Comparison of ENCODE assay signal across 22 cellular contexts in the genomic region with DNA sequence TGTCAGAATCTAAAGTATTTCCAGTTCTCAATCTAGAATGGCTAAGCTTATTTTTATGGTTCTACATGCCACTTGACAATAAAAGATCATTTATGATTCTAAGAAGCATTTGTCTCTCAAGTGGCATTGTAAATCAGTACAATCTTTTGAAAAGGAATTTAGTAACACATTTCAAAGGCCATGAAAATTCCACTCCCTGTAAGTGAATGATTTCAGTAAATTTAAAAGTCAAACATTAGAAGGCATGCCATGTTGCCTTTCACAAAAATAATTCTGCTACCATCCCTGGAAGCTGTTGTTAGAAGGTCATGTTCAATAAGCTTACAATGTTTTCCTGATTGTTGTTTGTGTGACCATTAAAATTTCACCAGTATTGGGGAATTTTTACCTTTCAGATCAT.
DNase-seq lines count a peak whose midpoint lies in the region; ATAC-seq and TF ChIP-seq lines count a peak whose summit lies in the region.
"Had no signal": no experiment of that assay in that cellular context is flagged by ENCODE, and none has a peak within 500 bp of the region (broad histone marks: within the 10 kb centered on the region; RNA-seq: fewer than 3 reads in every experiment).

No MANE protein-coding gene starts in this region.

- H3K79me2 ChIP-seq in OCI-LY7 (ENCODE audit: insufficient read depth, low read depth, low read length): peaks cover 69% of the 10 kb centered on the region

- no peaks in the 10 kb centered on the region for H4K20me1 ChIP-seq in OCI-LY7 (ENCODE audit: insufficient read depth, low read length)
- H4K20me1 ChIP-seq: BLaER1 had no signal

- no TSS peak for BruUV-seq in OCI-LY7 (replicated peaks; lab: Mats Ljungman, UMichigan)

- POLR2A ChIA-PET in OCI-LY7 (lab: Charles Lee): interaction anchor here (1.0 to 26.4 kb wide), 10 partner anchors 18 to 319 kb away, joined by 5 to 2147 read pairs (median 30); no protein-coding TSS in a partner anchor
- POLR2A ChIA-PET in CD4-positive, alpha-beta T cell (lab: Charles Lee): no interaction called here

- TF ChIP-seq CTCF in GM12864 (IDR thresholded peaks at IDR 0.05; ENCODE audit: low read depth, low read length, missing control alignments) (no peak), OCI-LY7 (conservative IDR thresholded peaks at IDR 0.05; ENCODE audit: low read length) (no peak)
- no peak for TF ChIP-seq CTCF in CD4-positive, alpha-beta T cell (IDR thresholded peaks at IDR 0.05)

- no peaks in the 10 kb centered on the region for H3K36me3 ChIP-seq in OCI-LY7 (ENCODE audit: insufficient read depth, low read length)
- H3K36me3 ChIP-seq: BLaER1 had no signal

- CTCF ChIA-PET in OCI-LY7 (lab: Charles Lee; ENCODE audit: unreplicated experiment): interaction anchor here (1.2 to 1.8 kb wide), 2 partner anchors 17 to 48 kb away, joined by 4 to 5 read pairs; no protein-coding TSS in a partner anchor
- CTCF ChIA-PET in CD4-positive, alpha-beta T cell (lab: Charles Lee): no interaction called here

- H3K4me3 Mint-ChIP-seq in IgD-negative memory B cell: peak overlapping the region; percentile 55 to 89 (median 78)
- peak overlapping the region; percentile 61 for H3K4me3 Mint-ChIP-seq in stimulated activated memory B cell treated with anti-CD40 and anti-IgM and Interleukin-4, amounts not matched to agents 10 μg/mL and 1 μg/mL and 100 μg/mL, for 72 hours
- H3K4me3 Mint-ChIP-seq in CD4-positive, alpha-beta T cell: no peak overlapping the region
- H3K4me3 Mint-ChIP-seq: CD4-positive, CD25-positive, alpha-beta regulatory T cell had no signal

- H3K9me3 ChIP-seq in OCI-LY7 (ENCODE audit: low read length): no peaks in the 10 kb centered on the region
- no peaks in the 10 kb centered on the region for H3K9me3 ChIP-seq in CD4-positive, alpha-beta T cell (ENCODE audit: control insufficient read depth, low read length)
- H3K9me3 ChIP-seq: BLaER1 had no signal

- H3K27ac Mint-ChIP-seq in IgD-negative memory B cell: peak overlapping the region; percentile 91 to 99 (median 97)
- peak overlapping the region; percentile 97 for H3K27ac Mint-ChIP-seq in stimulated activated memory B cell treated with anti-CD40 and anti-IgM and Interleukin-4, amounts not matched to agents 10 μg/mL and 1 μg/mL and 100 μg/mL, for 72 hours
- no peak overlapping the region for H3K27ac Mint-ChIP-seq in CD4-positive, alpha-beta T cell
- H3K27ac Mint-ChIP-seq: CD4-positive, CD25-positive, alpha-beta regulatory T cell had no signal

- no peak for ATAC-seq in stimulated activated memory B cell treated with anti-CD40 and anti-IgM and Interleukin-4, amounts not matched to agents 10 μg/mL and 1 μg/mL and 100 μg/mL, for 72 hours
- no peak for ATAC-seq in CD4-positive, alpha-beta T cell (ENCODE audit: poor library complexity)
- no peak for ATAC-seq in GM21360 (IDR thresholded peaks at IDR 0.05; ENCODE audit: unreplicated experiment)
- ATAC-seq: GM12878 had no signal

- no peaks in the 10 kb centered on the region for H3K9me2 ChIP-seq in OCI-LY7 (ENCODE audit: insufficient read depth, low read length)

- H3K4me2 ChIP-seq in OCI-LY7 (ENCODE audit: low read length): peak overlapping the region; percentile 83
- H3K4me2 ChIP-seq: BLaER1 had no signal

- H3K4me3 ChIP-seq in GM12864 (ENCODE audit: low read depth, low read length) (peak overlapping the region; percentile 38; the same call in 1 of the 2 replicates), OCI-LY7 (ENCODE audit: low read depth, low read length, poor library complexity, severe bottlenecking) (peak overlapping the region; percentile 66)
- H3K4me3 ChIP-seq: BLaER1, GM12878, GM23248, SK-N-MC had no signal

- no peaks in the 10 kb centered on the region for H3K9me3 Mint-ChIP-seq in IgD-negative memory B cell
- no peaks in the 10 kb centered on the region for H3K9me3 Mint-ChIP-seq in stimulated activated memory B cell treated with anti-CD40 and anti-IgM and Interleukin-4, amounts not matched to agents 10 μg/mL and 1 μg/mL and 100 μg/mL, for 72 hours
- H3K9me3 Mint-ChIP-seq in CD4-positive, alpha-beta T cell: no peaks in the 10 kb centered on the region

- peak overlapping the region; percentile 100 for H3K27ac ChIP-seq in OCI-LY7 (ENCODE audit: low read depth, low read length, poor library complexity, severe bottlenecking)
- H3K27ac ChIP-seq in CD4-positive, alpha-beta T cell (ENCODE audit: low read depth, low read length): no peak overlapping the region
- H3K27ac ChIP-seq: BLaER1, GM23248, SK-N-MC had no signal

- H3K27me3 ChIP-seq in CD4-positive, alpha-beta T cell (ENCODE audit: control insufficient read depth, insufficient read depth, low read length): no peaks in the 10 kb centered on the region

- H3K4me1 Mint-ChIP-seq in IgD-negative memory B cell: peaks cover 38 to 49% (median 44%) of the 10 kb centered on the region in 3 donors
- H3K4me1 Mint-ChIP-seq in stimulated activated memory B cell treated with anti-CD40 and anti-IgM and Interleukin-4, amounts not matched to agents 10 μg/mL and 1 μg/mL and 100 μg/mL, for 72 hours: peaks cover 42% of the 10 kb centered on the region
- H3K4me1 Mint-ChIP-seq in CD4-positive, alpha-beta T cell (ENCODE audit: low read depth): no peaks in the 10 kb centered on the region

- intact Hi-C loops in OCI-LY7 (cut with micrococcal nuclease; ENCODE audit: unreplicated experiment): no loop called here
- intact Hi-C loops in CD4-positive, alpha-beta T cell (cut with DNase I, micrococcal nuclease): no loop called here

- no peak overlapping the region for H2AFZ ChIP-seq in OCI-LY7 (ENCODE audit: low read length)
- H2AFZ ChIP-seq: GM23248 had no signal

- no peaks in the 10 kb centered on the region for H3K27me3 Mint-ChIP-seq in IgD-negative memory B cell
- no peaks in the 10 kb centered on the region for H3K27me3 Mint-ChIP-seq in stimulated activated memory B cell treated with anti-CD40 and anti-IgM and Interleukin-4, amounts not matched to agents 10 μg/mL and 1 μg/mL and 100 μg/mL, for 72 hours
- H3K27me3 Mint-ChIP-seq in CD4-positive, alpha-beta T cell: peaks cover 7% of the 10 kb centered on the region

- DNase-seq in GM12864 (ENCODE audit: low read depth) (no peak), OCI-LY7 (ENCODE audit: low spot score) (no peak), HCEC 1CT (no peak)
- DNase-seq in CD4-positive, alpha-beta T cell: no peak
- DNase-seq: CD4-positive, CD25-positive, alpha-beta regulatory T cell; GM23248; H7; KBM-7; NCI-H1048; NCI-H1417; NCI-H1694; NCI-H2029 treated with DMSO at 0.1 percent for 48 hours; NCI-H2227 treated with DMSO at 0.1 percent for 48 hours; NCI-H526 treated with DMSO at 0.1 percent for 48 hours; SIG-M5; SW 1271 had no signal

- H3K4me1 ChIP-seq in OCI-LY7 (ENCODE audit: insufficient read depth, low read length, poor library complexity, severe bottlenecking): peaks cover 98% of the 10 kb centered on the region

- peaks cover 4% of the 10 kb centered on the region for H3K36me3 Mint-ChIP-seq in IgD-negative memory B cell
- H3K36me3 Mint-ChIP-seq in stimulated activated memory B cell treated with anti-CD40 and anti-IgM and Interleukin-4, amounts not matched to agents 10 μg/mL and 1 μg/mL and 100 μg/mL, for 72 hours: peaks cover 5% of the 10 kb centered on the region
- H3K36me3 Mint-ChIP-seq in CD4-positive, alpha-beta T cell (ENCODE audit: low read depth): no peaks in the 10 kb centered on the region
- H3K36me3 Mint-ChIP-seq: CD4-positive, CD25-positive, alpha-beta regulatory T cell had no signal
